ENCODE assay signal across 10 cellular contexts in genomic region chr13:93244918-93245280, GRCh38. TPM values are rescaled to one million over a fixed set of nuclear protein-coding genes. Genes with fewer than 3 reads are reported as not detected.
DNase-seq lines count a peak whose midpoint lies in the region; ATAC-seq and TF ChIP-seq lines count a peak whose summit lies in the region.
"Had no signal": no experiment of that assay in that cellular context is flagged by ENCODE, and none has a peak within 500 bp of the region (broad histone marks: within the 10 kb centered on the region; RNA-seq: fewer than 3 reads in every experiment).

No MANE protein-coding gene starts in this region.

- ATAC-seq in lower lobe of right lung (no peak), upper lobe of right lung (no peak), HG02588 (IDR thresholded peaks at IDR 0.05; ENCODE audit: unreplicated experiment) (no peak), HG03025 (IDR thresholded peaks at IDR 0.05; ENCODE audit: low FRiP score, unreplicated experiment) (no peak), GM19351 (IDR thresholded peaks at IDR 0.05; ENCODE audit: unreplicated experiment) (no peak)

- no peak for TF ChIP-seq CTCF in choroid plexus epithelial cell (conservative IDR thresholded peaks at IDR 0.05; ENCODE audit: low read depth, low read length)
- TF ChIP-seq CTCF in lower lobe of right lung (IDR thresholded peaks at IDR 0.05): no peak
- no peak for TF ChIP-seq CTCF in upper lobe of right lung (IDR thresholded peaks at IDR 0.05)

- no peak overlapping the region for H3K9ac ChIP-seq in HUES64 (ENCODE audit: low read depth, low read length)

- 100% methylated on average over 1 of the region's 1 CpG for WGBS in HUES64

- DNase-seq in choroid plexus epithelial cell (ENCODE audit: low read depth): peak; percentile 47
- no peak for DNase-seq in lower lobe of right lung
- no peak for DNase-seq in upper lobe of right lung
- DNase-seq: cortex of kidney, immature natural killer cell, NCI-H187 had no signal

- H3K27ac ChIP-seq in HUES64 (ENCODE audit: low read depth, low read length) (peak overlapping the region; percentile 9; the same call in 1 of the 2 replicates), lower lobe of right lung (no peak overlapping the region), upper lobe of right lung (peak overlapping the region; percentile 24)

- H3K4me1 ChIP-seq in HUES64 (ENCODE audit: insufficient read depth, low read length) (peaks cover 47% of the 10 kb centered on the region), lower lobe of right lung (no peaks in the 10 kb centered on the region), upper lobe of right lung (no peaks in the 10 kb centered on the region)

- intact Hi-C loops in lower lobe of right lung (cut with DNase I): no loop called here
- intact Hi-C loops in upper lobe of right lung (cut with DNase I): no loop called here

- H3K4me3 ChIP-seq in HUES64 (ENCODE audit: low read length) (no peak overlapping the region), choroid plexus epithelial cell (ENCODE audit: low read depth, low read length) (peak overlapping the region; percentile 48), lower lobe of right lung (peak overlapping the region; percentile 38), upper lobe of right lung (peak overlapping the region; percentile 33)

- H3K27me3 ChIP-seq in HUES64 (ENCODE audit: insufficient read depth, low read length) (no peaks in the 10 kb centered on the region), lower lobe of right lung (ENCODE audit: low read depth) (no peaks in the 10 kb centered on the region), upper lobe of right lung (no peaks in the 10 kb centered on the region)

- no peaks in the 10 kb centered on the region for H3K9me3 ChIP-seq in HUES64 (ENCODE audit: insufficient read depth, low read depth, low read length)
- no peaks in the 10 kb centered on the region for H3K9me3 ChIP-seq in lower lobe of right lung
- H3K9me3 ChIP-seq in upper lobe of right lung: peaks cover 6% of the 10 kb centered on the region

- H3K36me3 ChIP-seq in HUES64 (ENCODE audit: insufficient read depth, low read length) (no peaks in the 10 kb centered on the region), lower lobe of right lung (no peaks in the 10 kb centered on the region), upper lobe of right lung (no peaks in the 10 kb centered on the region)

RNA-seq across cellular contexts. Expression of gene GPC6, which starts 18.3 kb away (rescaled TPM):
- polyA plus RNA-seq in HUES64 (2013, experiment 1 of 2): 13.7 TPM
- 17.9 TPM for polyA plus RNA-seq in HUES64 (2013, experiment 2 of 2)
- total RNA-seq in lower lobe of right lung (5.5 TPM), upper lobe of right lung (8.4 TPM)
- polyA plus RNA-seq: immature natural killer cell had no signal
